In the genomic region with DNA sequence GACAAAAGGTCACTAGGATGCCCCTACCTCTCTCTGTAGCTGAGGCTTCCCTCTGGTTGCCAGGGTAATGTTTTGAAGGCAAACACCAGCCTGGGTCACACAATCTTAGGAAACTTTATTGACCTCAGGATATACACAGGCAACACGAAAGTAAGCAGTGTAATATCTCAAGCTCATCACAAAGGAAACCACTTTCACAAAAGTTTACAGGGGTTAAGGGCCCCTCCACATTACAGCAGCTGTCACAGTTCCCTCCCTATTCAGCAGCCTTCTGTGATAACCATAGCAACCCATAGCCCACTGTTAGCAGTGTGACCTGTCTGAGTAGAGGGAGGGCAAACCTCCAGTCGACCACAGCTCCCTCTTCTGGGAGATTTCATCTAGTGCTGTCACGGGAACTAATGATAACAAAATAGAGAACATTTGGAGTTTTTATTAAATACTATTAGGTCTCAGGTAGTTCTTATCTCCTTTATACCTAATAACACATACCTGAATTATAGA, we compare ENCODE assay signal across 9 cellular contexts.
DNase-seq lines count a peak whose midpoint lies in the region; ATAC-seq and TF ChIP-seq lines count a peak whose summit lies in the region.
"Had no signal": no experiment of that assay in that cellular context is flagged by ENCODE, and none has a peak within 500 bp of the region (broad histone marks: within the 10 kb centered on the region; RNA-seq: fewer than 3 reads in every experiment).

No MANE protein-coding gene starts in this region.

- peak overlapping the region; percentile 18 for H3K4me3 Mint-ChIP-seq in natural killer cell

- CTCF ChIA-PET in GM10248 (lab: Yijun Ruan, JAX): interaction anchor here (0.8 to 2.2 kb wide), 12 partner anchors 10 to 668 kb away, joined by 3 to 11 read pairs (median 4); no protein-coding TSS in a partner anchor

- H3K9me3 Mint-ChIP-seq in natural killer cell: no peaks in the 10 kb centered on the region

- in situ Hi-C loops in G401 (cut with HindIII; ENCODE audit: low sequenced_read_pairs): no loop called here

- H3K27me3 ChIP-seq in adrenal gland: no peaks in the 10 kb centered on the region
- H3K27me3 ChIP-seq: pancreas had no signal

- H3K27ac ChIP-seq in adrenal gland: peak overlapping the region in 1 of 5 donors; percentile 3
- H3K27ac ChIP-seq: pancreas had no signal

- TF ChIP-seq CTCF in GM10248 (IDR thresholded peaks at IDR 0.05; ENCODE audit: control extremely low read depth, extremely low read depth, low read depth, missing control alignments) (peak; percentile 30), adrenal gland (IDR thresholded peaks at IDR 0.05) (peak in 2 of 6 experiments; percentile 6 to 20), natural killer cell (IDR thresholded peaks at IDR 0.05) (peak; percentile 53)

- peak; percentile 21 for DNase-seq in GM10248 (ENCODE audit: extremely low spot score)
- peak; percentile 27 for DNase-seq in HT1080 (ENCODE audit: low read depth)
- DNase-seq in adrenal gland: peak in 4 of 7 donors; percentile 9 to 54 (median 21)
- peak; percentile 53 for DNase-seq in natural killer cell
- DNase-seq in mesenteric fat pad (ENCODE audit: low spot score): no peak
- no peak for DNase-seq in GOT3 (lab: John Stamatoyannopoulos, UW)
- no peak for DNase-seq in G401 (ENCODE audit: low spot score)
- DNase-seq: pancreas had no signal

- no peaks in the 10 kb centered on the region for H3K36me3 Mint-ChIP-seq in natural killer cell

- H3K4me1 ChIP-seq in adrenal gland (replicated peaks in 1 of 2): no peaks in the 10 kb centered on the region
- H3K4me1 ChIP-seq: pancreas had no signal

- peaks cover 45 to 50% of the 10 kb centered on the region in 2 donors for H3K4me1 Mint-ChIP-seq in natural killer cell

- WGBS in adrenal gland, 4 donors: 37 to 50% (median 46%) methylated on average over 3 of the region's 3 CpGs

- no peaks in the 10 kb centered on the region for H3K36me3 ChIP-seq in adrenal gland (replicated peaks in 1 of 2)
- H3K36me3 ChIP-seq: pancreas had no signal

- POLR2A ChIA-PET in GM10248 (lab: Yijun Ruan, JAX): no interaction called here

- peak; percentile 76 for ATAC-seq in GM21390 (IDR thresholded peaks at IDR 0.05; ENCODE audit: unreplicated experiment)
- peak; percentile 96 to 98 (median 98) for ATAC-seq in natural killer cell

- H3K27me3 Mint-ChIP-seq in natural killer cell (ENCODE audit: low read depth in 2 of 2): no peaks in the 10 kb centered on the region

- H3K4me3 ChIP-seq in adrenal gland: no peak overlapping the region
- H3K4me3 ChIP-seq: pancreas had no signal

- H3K27ac Mint-ChIP-seq in natural killer cell: peak overlapping the region; percentile 87 to 91

- intact Hi-C loops in adrenal gland (cut with DNase I): no loop called here
- intact Hi-C loops in natural killer cell (cut with micrococcal nuclease): loop anchor here (1.0 to 5.0 kb wide), 6 partner anchors 36 to 384 kb away; no protein-coding TSS in a partner anchor

- no peaks in the 10 kb centered on the region for H3K9me3 ChIP-seq in adrenal gland (replicated peaks in 1 of 3)
- H3K9me3 ChIP-seq: pancreas had no signal

- no peak for TF ChIP-seq POLR2A in adrenal gland (IDR thresholded peaks at IDR 0.05)

Comparison
In these comparisons a context has a peak if more than half of its experiments do, and no peak if none do; other contexts are left out.
1. DNase-seq: peak in GM10248 (single experiment), HT1080 (single experiment), adrenal gland (4 of 7) and natural killer cell (single experiment); none in mesenteric fat pad (single experiment), GOT3 (single experiment) and G401 (single experiment).